ENCODE assay signal across 30 cellular contexts in the genomic region with DNA sequence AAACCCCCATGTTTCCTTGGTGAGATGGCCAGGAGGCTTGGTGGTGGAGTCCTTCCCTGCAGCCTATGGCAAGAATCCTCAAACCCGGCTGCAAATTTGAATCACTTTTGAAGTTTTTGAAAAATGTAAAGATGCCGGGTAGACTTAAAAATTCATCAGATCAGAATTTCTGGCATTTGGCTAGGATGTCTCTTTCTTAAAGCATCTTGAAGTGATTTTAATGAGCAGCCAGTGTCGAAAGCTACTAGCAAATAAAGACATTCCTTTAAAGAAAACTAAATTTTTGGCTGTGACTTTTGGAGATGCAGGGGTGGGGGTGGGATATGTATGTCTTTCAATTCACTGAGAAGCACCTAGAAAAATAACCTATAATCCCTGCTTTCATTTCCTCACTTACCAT. TPM values are rescaled to one million over a fixed set of nuclear protein-coding genes. Genes with fewer than 3 reads are reported as not detected.
DNase-seq lines count a peak whose midpoint lies in the region; ATAC-seq and TF ChIP-seq lines count a peak whose summit lies in the region.
"Had no signal": no experiment of that assay in that cellular context is flagged by ENCODE, and none has a peak within 500 bp of the region (broad histone marks: within the 10 kb centered on the region; RNA-seq: fewer than 3 reads in every experiment).

No MANE protein-coding gene starts in this region.

- H3K79me2 ChIP-seq in SK-N-SH (ENCODE audit: insufficient read depth), result no peaks in the 10 kb centered on the region; the same call in 1 of the 2 replicates

- H4K20me1 ChIP-seq in SK-N-SH (ENCODE audit: insufficient read depth), result no peaks in the 10 kb centered on the region
- H4K20me1 ChIP-seq: BLaER1 had no signal

- CTCF ChIA-PET in SK-N-SH (lab: Yijun Ruan, JAX), result interaction anchor here (1.8 kb wide), 1 partner anchor 9 kb away, joined by 7 read pairs; no protein-coding TSS in a partner anchor

- H3K9me2 ChIP-seq in SK-N-SH, result no peaks in the 10 kb centered on the region

- no peak for TF ChIP-seq RAD21 in SK-N-SH (IDR thresholded peaks at IDR 0.05; ENCODE audit: low read length)

- peak overlapping the region; percentile 25; the same call in 1 of the 2 replicates for H3K9ac ChIP-seq in SK-N-SH
- H3K9ac ChIP-seq: BLaER1, KMS-11 had no signal

- H3K4me1 ChIP-seq in SK-N-SH (ENCODE audit: control insufficient read depth in 1 of 2, insufficient read depth in 2 of 2, low read depth in 1 of 2, low read length in 1 of 2), result peaks cover 0 to 5% of the 10 kb centered on the region in 2 experiments; a peak in 1 of 4 replicates
- H3K4me1 ChIP-seq: BLaER1, gastroesophageal sphincter, Peyer's patch, right lobe of liver had no signal

- H3K9me3 ChIP-seq in SK-N-SH, result no peaks in the 10 kb centered on the region
- H3K9me3 ChIP-seq: gastroesophageal sphincter, Peyer's patch, right lobe of liver, upper lobe of right lung had no signal

- DNase-seq in EL, result peak; percentile 76
- no peak for DNase-seq in SK-N-SH
- peak; percentile 94 for DNase-seq in fibroblast of peridontal ligament (ENCODE audit: extremely low read depth)
- no peak for DNase-seq in NCI-H2227 (lab: John Stamatoyannopoulos, UW; ENCODE audit: unreplicated experiment)
- no peak for DNase-seq in HPDE6-E6E7 (ENCODE audit: extremely low spot score)
- DNase-seq: activated CD4-positive, alpha-beta T cell treated with anti-CD3 and anti-CD28 coated beads, Interleukin-2, amount 50 U/mL, for 1 hour; activated gamma-delta T cell treated with Interleukin-2 at 50 U/mL for 16 hours; activated T-cell treated with anti-CD3 and anti-CD28 coated beads, Interleukin-2, amount 50 U/mL, for 4 hours; DMS79 treated with DMSO at 0.1 percent for 48 hours; effector CD4-positive, alpha-beta T cell; hypothalamus; immature natural killer cell; NCI-H1417 treated with DMSO at 0.1 percent for 48 hours; NCI-H2081; NCI-H226; NCI-H69; Peyer's patch; right lobe of liver; SHP77 treated with DMSO at 0.1 percent for 48 hours; stimulated activated CD4-positive, alpha-beta T cell treated with anti-CD3 and anti-CD28 coated beads, Interleukin-4, amount 100 ng/mL, for 24 hours; T1000; upper lobe of right lung; WERI-Rb-1 had no signal

- ATAC-seq in HG03565 (IDR thresholded peaks at IDR 0.05; ENCODE audit: unreplicated experiment) (no peak), HG03139 (IDR thresholded peaks at IDR 0.05; ENCODE audit: unreplicated experiment) (no peak)
- ATAC-seq: activated T-cell treated with anti-CD3 and anti-CD28 coated beads, Interleukin-2, amount 50 U/mL, for 4 hours; gastroesophageal sphincter; right lobe of liver; stimulated activated memory B cell treated with anti-CD40 and anti-IgM and Interleukin-4, amounts not matched to agents 10 μg/mL and 1 μg/mL and 100 μg/mL, for 72 hours; upper lobe of right lung had no signal

- H2AFZ ChIP-seq in SK-N-SH (ENCODE audit: low read depth), result peak overlapping the region; percentile 94

- H3K4me3 ChIP-seq in SK-N-SH (ENCODE audit: low read depth in 2 of 2, low read length in 1 of 2), result no peak overlapping the region
- H3K4me3 ChIP-seq: BLaER1, gastroesophageal sphincter, Peyer's patch, right lobe of liver, upper lobe of right lung had no signal

- H3K4me2 ChIP-seq in SK-N-SH, result peak overlapping the region; percentile 55
- H3K4me2 ChIP-seq: BLaER1, KMS-11 had no signal

- H3K27me3 ChIP-seq in SK-N-SH (ENCODE audit: insufficient read depth), result no peaks in the 10 kb centered on the region
- H3K27me3 ChIP-seq: BLaER1, gastroesophageal sphincter, Peyer's patch, right lobe of liver, upper lobe of right lung had no signal

- H3F3A ChIP-seq in SK-N-SH (replicated peaks; ENCODE audit: insufficient read depth), result peaks cover 9% of the 10 kb centered on the region

- peak in 1 of 2 experiments; percentile 58; a peak in 1 of 4 replicates for TF ChIP-seq EP300 in SK-N-SH (IDR thresholded peaks at IDR 0.05; ENCODE audit: borderline replicate concordance in 1 of 2, low read depth in 1 of 2, low read length in 1 of 2)

- no peaks in the 10 kb centered on the region for H3K36me3 ChIP-seq in SK-N-SH (replicated peaks in 1 of 2; ENCODE audit: control insufficient read depth in 1 of 2, insufficient read depth in 2 of 2, low read length in 1 of 2)
- H3K36me3 ChIP-seq: BLaER1, gastroesophageal sphincter, Peyer's patch, right lobe of liver, upper lobe of right lung, WERI-Rb-1 had no signal

- 11% methylated on average over 3 of the region's 3 CpGs for WGBS in SK-N-SH (ENCODE audit: low lambda C conversion rate)

- peak overlapping the region; percentile 68 to 71; a peak in 3 of 4 replicates for H3K27ac ChIP-seq in SK-N-SH (ENCODE audit: low read depth in 2 of 2, low read length in 1 of 2)
- H3K27ac ChIP-seq: BLaER1, gastroesophageal sphincter, KMS-11, Peyer's patch, right lobe of liver, upper lobe of right lung, WERI-Rb-1 had no signal

- TF ChIP-seq CTCF in SK-N-SH (IDR thresholded peaks at IDR 0.05), result no peak

- POLR2A ChIA-PET in SK-N-SH (lab: Yijun Ruan, JAX), result no interaction called here

TF ChIP-seq in SK-N-SH, 30 proteins besides CTCF, POLR2A, EP300 and RAD21:
- peak; percentile 9; the same call in 1 of the 2 replicates for TF ChIP-seq FOSL2 (IDR thresholded peaks at IDR 0.05; ENCODE audit: borderline replicate concordance, low read depth)
- peak; percentile 46; the same call in 1 of the 2 replicates for TF ChIP-seq NFIC (IDR thresholded peaks at IDR 0.05; ENCODE audit: borderline replicate concordance)
- peak; percentile 72 for TF ChIP-seq TCF12 (IDR thresholded peaks at IDR 0.05)
- TF ChIP-seq TEAD4 (IDR thresholded peaks at IDR 0.05; ENCODE audit: borderline replicate concordance, insufficient read depth), result 0 out of 2 replicates have a peak, but pooled peaks have one; percentile 32
- no peak for TF ChIP-seq JUND (IDR thresholded peaks at IDR 0.05)
- TF ChIP-seq, protein P1, sequence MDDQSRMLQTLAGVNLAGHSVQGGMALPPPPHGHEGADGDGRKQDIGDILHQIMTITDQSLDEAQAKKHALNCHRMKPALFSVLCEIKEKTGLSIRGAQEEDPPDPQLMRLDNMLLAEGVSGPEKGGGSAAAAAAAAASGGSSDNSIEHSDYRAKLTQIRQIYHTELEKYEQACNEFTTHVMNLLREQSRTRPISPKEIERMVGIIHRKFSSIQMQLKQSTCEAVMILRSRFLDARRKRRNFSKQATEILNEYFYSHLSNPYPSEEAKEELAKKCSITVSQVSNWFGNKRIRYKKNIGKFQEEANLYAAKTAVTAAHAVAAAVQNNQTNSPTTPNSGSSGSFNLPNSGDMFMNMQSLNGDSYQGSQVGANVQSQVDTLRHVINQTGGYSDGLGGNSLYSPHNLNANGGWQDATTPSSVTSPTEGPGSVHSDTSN (IDR thresholded peaks at IDR 0.05), result peak; percentile 32; the same call in 1 of the 2 replicates

RNA-seq across cellular contexts. Expression of a gene that starts 25.6 kb away (rescaled TPM):
- 0.02 TPM in 1 of 2 replicates, not detected in the other for polyA plus RNA-seq in SK-N-SH (2012; rRNA removed)
- 0.01 and 0.04 TPM in 2 replicates for polyA plus RNA-seq in SK-N-SH (2012; cell fraction: cytosol; rRNA removed)
- 0.06 TPM in 1 of 2 replicates, not detected in the other for polyA plus RNA-seq in SK-N-SH (2012; cell fraction: nucleus; rRNA removed)
- polyA plus RNA-seq: adipose tissue, immature natural killer cell had no signal

Comparison
In these comparisons a context has a peak if more than half of its experiments do, and no peak if none do; other contexts are left out.
1. DNase-seq: peak in EL (single experiment) and fibroblast of peridontal ligament (single experiment); none in SK-N-SH (single experiment), NCI-H2227 (single experiment) and HPDE6-E6E7 (single experiment).